1 cellular context compared by ENCODE assay signal in genomic region chr6:24922174-24922573, GRCh38.
A peak's percentile ranks its signal among the peaks of the same experiment; 100 is the strongest.
TF ChIP-seq lines count a peak whose summit lies in the region.

No MANE protein-coding gene starts in this region.

TF ChIP-seq in GM12878, 131 proteins besides CTCF, POLR2A, EP300 and RAD21:
- TF ChIP-seq JUND (IDR thresholded peaks at IDR 0.05; ENCODE audit: low read depth, low read length) (no peak), STAT1 (conservative IDR thresholded peaks at IDR 0.05) (no peak), NR2C1 (IDR thresholded peaks at IDR 0.05) (no peak), PBX3 (IDR thresholded peaks at IDR 0.05; ENCODE audit: insufficient replicate concordance, low read depth, low read length) (no peak), JUNB (IDR thresholded peaks at IDR 0.05) (0 out of 2 replicates have a peak, but pooled peaks have one; percentile 23), NKRF (conservative IDR thresholded peaks at IDR 0.05) (no peak)
